21 cellular contexts compared by ENCODE assay signal in genomic region chr10:80437227-80437626, GRCh38. TPM values are rescaled to one million over a fixed set of nuclear protein-coding genes. Genes with fewer than 3 reads are reported as not detected.
A peak's percentile ranks its signal among the peaks of the same experiment; 100 is the strongest.
DNase-seq lines count a peak whose midpoint lies in the region; ATAC-seq and TF ChIP-seq lines count a peak whose summit lies in the region.
"Had no signal": no experiment of that assay in that cellular context is flagged by ENCODE, and none has a peak within 500 bp of the region (broad histone marks: within the 10 kb centered on the region; RNA-seq: fewer than 3 reads in every experiment).

No MANE protein-coding gene starts in this region.

- peaks cover 5% of the 10 kb centered on the region for H3K4me1 ChIP-seq in mesendoderm (ENCODE audit: control insufficient read depth, low read depth, low read length)
- H3K4me1 ChIP-seq in subcutaneous abdominal adipose tissue (ENCODE audit: control insufficient read depth in 5 of 5, insufficient read depth in 5 of 5, low read length in 5 of 5): peaks cover 2 to 46% (median 35%) of the 10 kb centered on the region in 5 donors
- H3K4me1 ChIP-seq in vagina: peaks cover 8% of the 10 kb centered on the region
- H3K4me1 ChIP-seq: SJSA1 had no signal

- no peak for ATAC-seq in HG03354 (IDR thresholded peaks at IDR 0.05; ENCODE audit: poor library complexity, severe bottlenecking, unreplicated experiment)

- H2BK120ac ChIP-seq in mesendoderm (ENCODE audit: low read depth, low read length): no peak overlapping the region

- TF ChIP-seq POLR2A in vagina (IDR thresholded peaks at IDR 0.05): no peak

- no peaks in the 10 kb centered on the region for H3K79me2 ChIP-seq in mesendoderm (ENCODE audit: control insufficient read depth, insufficient read depth, low read length)

- H3K27ac ChIP-seq in mesendoderm (ENCODE audit: low read depth, low read length): no peak overlapping the region
- H3K27ac ChIP-seq in subcutaneous abdominal adipose tissue (ENCODE audit: low read depth, low read length): peak overlapping the region; percentile 73
- no peak overlapping the region for H3K27ac ChIP-seq in vagina
- H3K27ac ChIP-seq: SJSA1 had no signal

- H3K4ac ChIP-seq in mesendoderm (ENCODE audit: low read depth, low read length): no peak overlapping the region

- no peak overlapping the region for H3K9ac ChIP-seq in mesendoderm (ENCODE audit: low read length)
- H3K9ac ChIP-seq in subcutaneous abdominal adipose tissue (ENCODE audit: low read length in 5 of 5): peak overlapping the region in 1 of 5 donors; percentile 41

- intact Hi-C loops in vagina (cut with DNase I): no loop called here

- no peak overlapping the region for H2BK5ac ChIP-seq in mesendoderm (ENCODE audit: low read length)

- H2AK5ac ChIP-seq in mesendoderm (ENCODE audit: low read length): no peak overlapping the region

- H4K5ac ChIP-seq in mesendoderm (ENCODE audit: low read length): no peak overlapping the region

- no peak overlapping the region for H4K8ac ChIP-seq in mesendoderm (ENCODE audit: low read depth, low read length)

- H3K27me3 ChIP-seq in H7 (ENCODE audit: control insufficient read depth, insufficient read depth, low read length) (no peaks in the 10 kb centered on the region), mesendoderm (ENCODE audit: insufficient read depth, low read length, poor library complexity) (no peaks in the 10 kb centered on the region), subcutaneous abdominal adipose tissue (ENCODE audit: control insufficient read depth in 5 of 5, insufficient read depth in 4 of 5, low read length in 5 of 5) (no peaks in the 10 kb centered on the region), vagina (no peaks in the 10 kb centered on the region)
- H3K27me3 ChIP-seq: MG63, SJSA1 had no signal

- peaks cover 8% of the 10 kb centered on the region for H3K36me3 Mint-ChIP-seq in endothelial cell (ENCODE audit: low read depth, unreplicated experiment)

- no CpG with 5 or more reads among the region's 2 CpGs for WGBS in mesendoderm (ENCODE audit: extremely low coverage, insufficient coverage, low lambda C conversion rate)

- TF ChIP-seq CTCF in endothelial cell (IDR thresholded peaks at IDR 0.05; ENCODE audit: unreplicated experiment) (no peak), vagina (IDR thresholded peaks at IDR 0.05) (no peak)

- 0 out of 2 replicates have a peak, but pooled peaks cover 1% of the 10 kb centered on the region for H3K36me3 ChIP-seq in H7 (replicated peaks; ENCODE audit: control insufficient read depth, insufficient read depth, low read length)
- no peaks in the 10 kb centered on the region for H3K36me3 ChIP-seq in mesendoderm (ENCODE audit: control insufficient read depth, insufficient read depth, low read length)
- peaks cover 6 to 21% (median 9%) of the 10 kb centered on the region in 5 donors for H3K36me3 ChIP-seq in subcutaneous abdominal adipose tissue (ENCODE audit: control insufficient read depth in 5 of 5, insufficient read depth in 5 of 5, low read length in 5 of 5)
- H3K36me3 ChIP-seq in vagina: no peaks in the 10 kb centered on the region
- H3K36me3 ChIP-seq: MG63 had no signal

- H3K4me3 Mint-ChIP-seq in endothelial cell (ENCODE audit: unreplicated experiment): no peak overlapping the region

- no peaks in the 10 kb centered on the region for H3K9me3 ChIP-seq in subcutaneous abdominal adipose tissue (ENCODE audit: control insufficient read depth in 5 of 5, low read length in 5 of 5)
- no peaks in the 10 kb centered on the region for H3K9me3 ChIP-seq in vagina
- H3K9me3 ChIP-seq: MG63, SJSA1 had no signal

- H3K56ac ChIP-seq in mesendoderm (ENCODE audit: low read length): peak overlapping the region; percentile 46

- H3K18ac ChIP-seq in mesendoderm (ENCODE audit: low read length): no peak overlapping the region

- no peak overlapping the region for H3K4me3 ChIP-seq in H7 (ENCODE audit: insufficient read depth, low read depth, low read length)
- H3K4me3 ChIP-seq in mesendoderm (ENCODE audit: low read length): no peak overlapping the region
- no peak overlapping the region for H3K4me3 ChIP-seq in subcutaneous abdominal adipose tissue (ENCODE audit: low read depth in 1 of 5, low read length in 5 of 5)
- H3K4me3 ChIP-seq in vagina: no peak overlapping the region
- H3K4me3 ChIP-seq: MG63, SJSA1 had no signal

- peak; percentile 51 for DNase-seq in H7
- no peak for DNase-seq in endothelial cell (ENCODE audit: low spot score)
- peak; percentile 60 for DNase-seq in mesendoderm
- no peak for DNase-seq in hepatic stellate cell (ENCODE audit: low spot score)
- DNase-seq in vagina (ENCODE audit: extremely low spot score in 2 of 2): no peak
- DNase-seq: DMS153, DND-41, H9, IMR-90, KG1, MG63, NCI-H1417, NCI-H1694, NCI-H2029 treated with DMSO at 0.1 percent for 48 hours, NCI-H446 treated with DMSO at 0.1 percent for 48 hours, NCI-H526 treated with DMSO at 0.1 percent for 48 hours, Right ventricle myocardium superior, RPMI8226 had no signal

- no peaks in the 10 kb centered on the region for H3K9me3 Mint-ChIP-seq in endothelial cell (ENCODE audit: unreplicated experiment)
- H3K9me3 Mint-ChIP-seq: H9 had no signal

- no peak overlapping the region for H2BK15ac ChIP-seq in mesendoderm (replicated peaks; ENCODE audit: low read depth)

- H3K79me1 ChIP-seq in mesendoderm (ENCODE audit: low read length): no peaks in the 10 kb centered on the region

- H3K27ac Mint-ChIP-seq in endothelial cell (ENCODE audit: unreplicated experiment): peak overlapping the region; percentile 26
- H3K27ac Mint-ChIP-seq: H9 had no signal

- no peak overlapping the region for H3K4me2 ChIP-seq in mesendoderm (ENCODE audit: low read length)

- H3K4me1 Mint-ChIP-seq in endothelial cell (ENCODE audit: unreplicated experiment): peaks cover 9% of the 10 kb centered on the region

- no peak overlapping the region for H3K23ac ChIP-seq in mesendoderm (ENCODE audit: low read length)

- peaks cover 2% of the 10 kb centered on the region for H3K27me3 Mint-ChIP-seq in endothelial cell (ENCODE audit: unreplicated experiment)

RNA-seq across cellular contexts. Expression of gene TSPAN14, which starts 16.9 kb away (rescaled TPM):
- total RNA-seq in H7 (2014; rRNA removed; shearing (Covaris generic)): 36.3 and 37.6 TPM in 2 replicates
- 147 TPM for total RNA-seq in endothelial cell (ENCODE audit: unreplicated experiment)
- polyA plus RNA-seq in mesendoderm (2013, experiment 1 of 2): 32.4 TPM
- polyA plus RNA-seq in mesendoderm (2013, experiment 2 of 2): 30.9 TPM
- total RNA-seq in vagina: 98.0 TPM

RNA-seq across cellular contexts. Expression of gene PRXL2A, which starts 28.9 kb away (rescaled TPM):
- 35.0 and 36.1 TPM in 2 replicates for total RNA-seq in H7 (2014; rRNA removed; shearing (Covaris generic))
- total RNA-seq in endothelial cell (ENCODE audit: unreplicated experiment) (147 TPM), vagina (62.4 TPM)
- 50.0 TPM for polyA plus RNA-seq in mesendoderm (2013, experiment 1 of 2)
- 50.0 TPM for polyA plus RNA-seq in mesendoderm (2013, experiment 2 of 2)

Comparison
In these comparisons a context has a peak if more than half of its experiments do, and no peak if none do; other contexts are left out.
1. DNase-seq: peak in H7 (single experiment) and mesendoderm (single experiment); none in endothelial cell (single experiment), hepatic stellate cell (single experiment) and vagina (0 of 2).